34 cellular contexts compared by ENCODE assay signal in genomic region chrX:45681891-45682290, GRCh38.
DNase-seq lines count a peak whose midpoint lies in the region; ATAC-seq, FAIRE-seq and TF ChIP-seq lines count a peak whose summit lies in the region.
"Had no signal": no experiment of that assay in that cellular context is flagged by ENCODE, and none has a peak within 500 bp of the region (broad histone marks: within the 10 kb centered on the region; RNA-seq: fewer than 3 reads in every experiment).

No MANE protein-coding gene starts in this region.

- BruUV-seq in HepG2 (replicated peaks; lab: Mats Ljungman, UMichigan), result no TSS peak

- no peak for TF ChIP-seq RAD21 in HepG2 (CRISPR knock-in tag; IDR thresholded peaks at IDR 0.05)
- TF ChIP-seq RAD21 in A549 (conservative IDR thresholded peaks at IDR 0.05 in 1 of 2, IDR thresholded peaks at IDR 0.05 in 1 of 2), result no peak

- 20% methylated on average over 1 of the region's 1 CpG for WGBS in HepG2 (ENCODE audit: low lambda C conversion rate)
- 100% methylated on average over 1 of the region's 1 CpG for WGBS in right lobe of liver (ENCODE audit: insufficient coverage, low coverage, low lambda C conversion rate, missing lambda C conversion rate)
- WGBS in A549 (ENCODE audit: missing lambda C conversion rate), result 100% methylated on average over 1 of the region's 1 CpG

- no peak overlapping the region for H3K4me3 Mint-ChIP-seq in WTC11
- H3K4me3 Mint-ChIP-seq: B cell; CD14-positive monocyte; CD4-positive, alpha-beta memory T cell; CD4-positive, alpha-beta T cell; CD4-positive, CD25-positive, alpha-beta regulatory T cell; CD8-positive, alpha-beta memory T cell; CD8-positive, alpha-beta T cell had no signal

- no peaks in the 10 kb centered on the region for H3K27me3 ChIP-seq in HepG2 (ENCODE audit: control insufficient read depth in 1 of 2, insufficient read depth in 2 of 2, low read length in 2 of 2)
- H3K27me3 ChIP-seq in right lobe of liver, result no peaks in the 10 kb centered on the region
- H3K27me3 ChIP-seq: BE2C; BLaER1; BLaER1 treated with 17β-estradiol and CSF1 and Interleukin-3, amounts not matched to agents 10 nM and 100 nM had no signal

- in situ Hi-C loops in HepG2 (cut with HindIII; ENCODE audit: extremely low pct_ligation_motif_present, low pct_unique_long_range_greater_than_20kb), result no loop called here

- peak; percentile 47 for FAIRE-seq in HepG2 (lab: Jason Lieb, UNC)
- peak; percentile 18 for FAIRE-seq in A549 (lab: Jason Lieb, UNC)
- FAIRE-seq: A204.1, D721Med had no signal

- DNase-seq in HepG2 (ENCODE audit: low spot score) (peak; percentile 48), right lobe of liver (no peak), A549 (ENCODE audit: low read depth in 1 of 2, low spot score in 1 of 2) (no peak), WTC11 (ENCODE audit: low spot score) (no peak), activated T-cell treated with anti-CD3 and anti-CD28 coated beads for 4 hours (no peak)
- DNase-seq: 8988T; ACHN; AML-193; BE2C; C1 segment of cervical spinal cord; Caco-2; Calu3; CD4-positive, alpha-beta memory T cell; CD4-positive, alpha-beta T cell; CD4-positive, CD25-positive, alpha-beta regulatory T cell; CD8-positive, alpha-beta memory T cell; CD8-positive, alpha-beta T cell; COR-L47; DMS 273 treated with DMSO at 0.1 percent for 48 hours; DMS153; DMS53; DMS79; DMS79 treated with DMSO at 0.1 percent for 48 hours; DND-41; EL had no signal

- POLR2A ChIA-PET in HepG2 (lab: Yijun Ruan, JAX), result no interaction called here
- POLR2A ChIA-PET in A549 (lab: Yijun Ruan, JAX), result no interaction called here
- POLR2A ChIA-PET in WTC11 (lab: Charles Lee), result no interaction called here

- CTCF ChIA-PET in HepG2 (lab: Yijun Ruan, JAX; ENCODE audit: low intra/inter-chr PET ratio, low total read pairs) (no interaction called here), A549 (lab: Yijun Ruan, JAX) (no interaction called here), WTC11 (lab: Charles Lee) (no interaction called here)

- no peaks in the 10 kb centered on the region for H4K20me1 ChIP-seq in HepG2 (ENCODE audit: insufficient read depth, low read length)
- H4K20me1 ChIP-seq: BLaER1; BLaER1 treated with 17β-estradiol and CSF1 and Interleukin-3, amounts not matched to agents 10 nM and 100 nM had no signal

- no peak overlapping the region for H3K9ac ChIP-seq in HepG2 (ENCODE audit: insufficient read depth, low read depth, low read length)
- H3K9ac ChIP-seq: BLaER1; BLaER1 treated with 17β-estradiol and CSF1 and Interleukin-3, amounts not matched to agents 10 nM and 100 nM had no signal

- H3K27ac Mint-ChIP-seq in WTC11, result no peak overlapping the region
- H3K27ac Mint-ChIP-seq: B cell; CD14-positive monocyte; CD4-positive, alpha-beta memory T cell; CD4-positive, alpha-beta T cell; CD4-positive, CD25-positive, alpha-beta regulatory T cell; CD8-positive, alpha-beta T cell had no signal

- no peak overlapping the region for H3K4me3 ChIP-seq in HepG2 (replicated peaks in 1 of 3; ENCODE audit: insufficient read depth in 1 of 3, low read depth in 2 of 3, low read length in 3 of 3)
- H3K4me3 ChIP-seq in right lobe of liver, result no peak overlapping the region
- no peak overlapping the region for H3K4me3 ChIP-seq in A549
- H3K4me3 ChIP-seq: BLaER1; BLaER1 treated with 17β-estradiol and CSF1 and Interleukin-3, amounts not matched to agents 10 nM and 100 nM had no signal

- TF ChIP-seq CTCF in HepG2 (CRISPR knock-in tag; IDR thresholded peaks at IDR 0.05) (no peak), right lobe of liver (IDR thresholded peaks at IDR 0.05) (no peak), A549 (IDR thresholded peaks at IDR 0.05) (no peak), WTC11 (IDR thresholded peaks at IDR 0.05) (no peak)

- no peaks in the 10 kb centered on the region for H3K27me3 Mint-ChIP-seq in WTC11 (ENCODE audit: low read depth)
- H3K27me3 Mint-ChIP-seq: B cell; CD4-positive, alpha-beta memory T cell; CD4-positive, alpha-beta T cell; CD4-positive, CD25-positive, alpha-beta regulatory T cell had no signal

- no peaks in the 10 kb centered on the region for H3K9me3 ChIP-seq in HepG2 (ENCODE audit: low read length)
- no peaks in the 10 kb centered on the region for H3K9me3 ChIP-seq in right lobe of liver
- no peaks in the 10 kb centered on the region for H3K9me3 ChIP-seq in A549
- H3K9me3 ChIP-seq: BE2C, BLaER1, Caco-2 had no signal

- H3K4me2 ChIP-seq in HepG2 (ENCODE audit: low read depth, low read length) (no peak overlapping the region), A549 (no peak overlapping the region)
- H3K4me2 ChIP-seq: BLaER1; BLaER1 treated with 17β-estradiol and CSF1 and Interleukin-3, amounts not matched to agents 10 nM and 100 nM had no signal

- no peak overlapping the region for H2AFZ ChIP-seq in HepG2 (ENCODE audit: low read length)

- H3K36me3 ChIP-seq in HepG2 (replicated peaks in 1 of 2; ENCODE audit: control insufficient read depth in 1 of 2, insufficient read depth in 2 of 2, low read length in 2 of 2) (no peaks in the 10 kb centered on the region), right lobe of liver (no peaks in the 10 kb centered on the region)
- H3K36me3 ChIP-seq: BE2C; BLaER1; BLaER1 treated with 17β-estradiol and CSF1 and Interleukin-3, amounts not matched to agents 10 nM and 100 nM had no signal

- no peak for TF ChIP-seq EP300 in HepG2 (IDR thresholded peaks at IDR 0.05; ENCODE audit: low read depth in 2 of 2, low read length in 2 of 2)
- TF ChIP-seq EP300 in HepG2 (CRISPR knock-in tag; IDR thresholded peaks at IDR 0.05; ENCODE audit: borderline replicate concordance), result no peak
- no peak for TF ChIP-seq EP300 in A549 (IDR thresholded peaks at IDR 0.05)

- H3K79me2 ChIP-seq in HepG2 (ENCODE audit: insufficient read depth, low read length), result no peaks in the 10 kb centered on the region

- TF ChIP-seq POLR2A in HepG2 (IDR thresholded peaks at IDR 0.05; ENCODE audit: insufficient read depth in 1 of 2, low read depth in 2 of 2, low read length in 2 of 2), result no peak
- TF ChIP-seq POLR2A in right lobe of liver (IDR thresholded peaks at IDR 0.05), result no peak
- TF ChIP-seq POLR2A in A549 (IDR thresholded peaks at IDR 0.05; ENCODE audit: low read length), result no peak

- intact Hi-C loops in HepG2 (cut with micrococcal nuclease; ENCODE audit: unreplicated experiment) (no loop called here), right lobe of liver (cut with DNase I) (no loop called here)

- no peaks in the 10 kb centered on the region for H3K36me3 Mint-ChIP-seq in WTC11
- H3K36me3 Mint-ChIP-seq: CD14-positive monocyte; CD4-positive, alpha-beta memory T cell; CD4-positive, CD25-positive, alpha-beta regulatory T cell; CD8-positive, alpha-beta memory T cell; CD8-positive, alpha-beta T cell had no signal

- no peaks in the 10 kb centered on the region for H3K9me3 Mint-ChIP-seq in WTC11
- H3K9me3 Mint-ChIP-seq: CD4-positive, alpha-beta memory T cell; CD4-positive, alpha-beta T cell; CD8-positive, alpha-beta T cell had no signal

- H3K27ac ChIP-seq in HepG2 (ENCODE audit: extremely low read length, insufficient read depth, low read length), result no peak overlapping the region
- H3K27ac ChIP-seq in right lobe of liver, result no peak overlapping the region
- H3K27ac ChIP-seq in A549, result no peak overlapping the region
- H3K27ac ChIP-seq: 22Rv1; BLaER1; BLaER1 treated with 17β-estradiol and CSF1 and Interleukin-3, amounts not matched to agents 10 nM and 100 nM; C4-2B had no signal

- H3K4me1 ChIP-seq in HepG2 (ENCODE audit: insufficient read depth, low read length) (peaks cover 10% of the 10 kb centered on the region; the same call in 1 of the 2 replicates), right lobe of liver (no peaks in the 10 kb centered on the region), A549 (no peaks in the 10 kb centered on the region)
- H3K4me1 ChIP-seq: BE2C, BLaER1, Caco-2 had no signal

- no peaks in the 10 kb centered on the region for H3K4me1 Mint-ChIP-seq in WTC11
- H3K4me1 Mint-ChIP-seq: CD14-positive monocyte; CD4-positive, alpha-beta memory T cell; CD4-positive, CD25-positive, alpha-beta regulatory T cell; CD8-positive, alpha-beta memory T cell had no signal

- ATAC-seq in HepG2 (peak; percentile 56; the same call in 1 of the 3 replicates), right lobe of liver (no peak), A549 (no peak), WTC11 (no peak), HG02870 (IDR thresholded peaks at IDR 0.05; ENCODE audit: unreplicated experiment) (no peak)
- ATAC-seq: CD8-positive, alpha-beta T cell had no signal

TF ChIP-seq in HepG2, 621 proteins besides CTCF, POLR2A, EP300 and RAD21 (continues in another document):
- TF ChIP-seq POLR2G (IDR thresholded peaks at IDR 0.05; ENCODE audit: low read depth, low read length), result no peak
- TF ChIP-seq, protein P1, sequence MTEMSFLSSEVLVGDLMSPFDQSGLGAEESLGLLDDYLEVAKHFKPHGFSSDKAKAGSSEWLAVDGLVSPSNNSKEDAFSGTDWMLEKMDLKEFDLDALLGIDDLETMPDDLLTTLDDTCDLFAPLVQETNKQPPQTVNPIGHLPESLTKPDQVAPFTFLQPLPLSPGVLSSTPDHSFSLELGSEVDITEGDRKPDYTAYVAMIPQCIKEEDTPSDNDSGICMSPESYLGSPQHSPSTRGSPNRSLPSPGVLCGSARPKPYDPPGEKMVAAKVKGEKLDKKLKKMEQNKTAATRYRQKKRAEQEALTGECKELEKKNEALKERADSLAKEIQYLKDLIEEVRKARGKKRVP (CRISPR knock-in tag; IDR thresholded peaks at IDR 0.05), result peak in 1 of 2 experiments; percentile 46; a peak in 2 of 4 replicates

TF ChIP-seq in A549, 52 proteins besides CTCF, POLR2A, EP300 and RAD21 (continues in another document):
- TF ChIP-seq TFCP2L1 (CRISPR knock-in tag; IDR thresholded peaks at IDR 0.05) (no peak), HEYL (CRISPR knock-in tag; IDR thresholded peaks at IDR 0.05) (no peak), NR3C1 (IDR thresholded peaks at IDR 0.05) (no peak), KDM1A (IDR thresholded peaks at IDR 0.05; ENCODE audit: low read depth) (no peak), ZNF302 (CRISPR knock-in tag; IDR thresholded peaks at IDR 0.05) (no peak), RCOR1 (IDR thresholded peaks at IDR 0.05; ENCODE audit: low read depth, low read length) (no peak), CHD4 (IDR thresholded peaks at IDR 0.05; ENCODE audit: borderline replicate concordance) (no peak), HOXA7 (CRISPR knock-in tag; IDR thresholded peaks at IDR 0.05) (no peak), CHD2 (IDR thresholded peaks at IDR 0.05; ENCODE audit: low read length, partially characterized antibody) (no peak)

TF ChIP-seq in WTC11, 78 proteins besides CTCF, POLR2A, EP300 and RAD21:
- TF ChIP-seq USF1 (CRISPR knock-in tag; IDR thresholded peaks at IDR 0.05), result no peak
- TF ChIP-seq GABPB1 (CRISPR knock-in tag; IDR thresholded peaks at IDR 0.05), result 0 out of 2 replicates have a peak, but pooled peaks have one; percentile 20
- no peak for TF ChIP-seq CREM (CRISPR knock-in tag; IDR thresholded peaks at IDR 0.05)
- TF ChIP-seq ZNF671 (CRISPR knock-in tag; IDR thresholded peaks at IDR 0.05), result no peak

Comparison
In these comparisons a context has a peak if more than half of its experiments do, and no peak if none do; other contexts are left out.
1. Of the 50 proteins assayed by ChIP-seq in both HepG2 and WTC11: peak only in HepG2: none; only in WTC11: GABPB1; in both: none; in neither: 49.